ENCODE assay signal across 1 cellular context in the genomic region with DNA sequence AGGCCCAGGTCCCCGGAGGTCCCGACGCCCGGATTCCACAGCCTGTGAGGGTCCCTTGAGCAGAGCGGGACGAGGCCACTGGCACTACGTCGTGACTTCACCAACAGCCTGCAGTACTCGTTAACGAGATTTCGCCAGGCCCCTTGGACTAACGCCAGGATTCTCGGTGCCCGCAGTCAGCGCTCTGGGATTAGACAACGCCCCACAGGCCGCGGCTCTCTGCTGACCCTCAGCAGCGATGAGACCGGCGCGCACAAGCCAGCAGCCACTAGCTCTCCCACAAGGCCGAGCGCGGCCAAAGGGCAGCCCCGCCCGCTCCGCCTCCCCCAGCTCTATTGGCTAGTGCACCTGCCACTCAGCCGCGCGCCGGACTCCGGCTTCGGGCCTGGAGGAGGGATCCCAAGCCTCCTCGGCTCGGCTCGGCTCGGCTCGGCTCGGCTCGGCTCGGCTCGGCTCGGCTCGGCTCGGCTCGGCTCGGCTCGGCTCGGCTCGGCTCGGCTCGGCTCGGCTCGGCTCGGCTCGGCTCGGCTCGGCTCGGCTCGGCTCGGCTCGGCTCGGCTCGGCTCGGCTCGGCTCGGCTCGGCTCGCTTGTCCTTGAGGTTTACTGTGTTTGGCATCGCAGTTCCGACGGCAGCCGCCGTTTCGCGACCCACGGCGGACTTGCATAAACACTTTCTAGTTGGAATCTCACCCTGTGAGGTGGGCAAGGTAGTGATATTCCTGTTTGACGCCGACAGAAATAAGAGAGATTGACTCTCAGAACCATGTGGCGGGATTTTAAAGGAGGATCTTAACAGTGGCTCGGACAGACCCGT.
TF ChIP-seq lines count a peak whose summit lies in the region.

No MANE protein-coding gene starts in this region.

TF ChIP-seq in HepG2, 621 proteins besides CTCF, POLR2A, EP300 and RAD21 (continued from another document and continues in another):
- TF ChIP-seq, protein P1, sequence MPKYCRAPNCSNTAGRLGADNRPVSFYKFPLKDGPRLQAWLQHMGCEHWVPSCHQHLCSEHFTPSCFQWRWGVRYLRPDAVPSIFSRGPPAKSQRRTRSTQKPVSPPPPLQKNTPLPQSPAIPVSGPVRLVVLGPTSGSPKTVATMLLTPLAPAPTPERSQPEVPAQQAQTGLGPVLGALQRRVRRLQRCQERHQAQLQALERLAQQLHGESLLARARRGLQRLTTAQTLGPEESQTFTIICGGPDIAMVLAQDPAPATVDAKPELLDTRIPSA (CRISPR knock-in tag; IDR thresholded peaks at IDR 0.05; ENCODE audit: borderline replicate concordance), result no peak
- TF ChIP-seq, protein P2, sequence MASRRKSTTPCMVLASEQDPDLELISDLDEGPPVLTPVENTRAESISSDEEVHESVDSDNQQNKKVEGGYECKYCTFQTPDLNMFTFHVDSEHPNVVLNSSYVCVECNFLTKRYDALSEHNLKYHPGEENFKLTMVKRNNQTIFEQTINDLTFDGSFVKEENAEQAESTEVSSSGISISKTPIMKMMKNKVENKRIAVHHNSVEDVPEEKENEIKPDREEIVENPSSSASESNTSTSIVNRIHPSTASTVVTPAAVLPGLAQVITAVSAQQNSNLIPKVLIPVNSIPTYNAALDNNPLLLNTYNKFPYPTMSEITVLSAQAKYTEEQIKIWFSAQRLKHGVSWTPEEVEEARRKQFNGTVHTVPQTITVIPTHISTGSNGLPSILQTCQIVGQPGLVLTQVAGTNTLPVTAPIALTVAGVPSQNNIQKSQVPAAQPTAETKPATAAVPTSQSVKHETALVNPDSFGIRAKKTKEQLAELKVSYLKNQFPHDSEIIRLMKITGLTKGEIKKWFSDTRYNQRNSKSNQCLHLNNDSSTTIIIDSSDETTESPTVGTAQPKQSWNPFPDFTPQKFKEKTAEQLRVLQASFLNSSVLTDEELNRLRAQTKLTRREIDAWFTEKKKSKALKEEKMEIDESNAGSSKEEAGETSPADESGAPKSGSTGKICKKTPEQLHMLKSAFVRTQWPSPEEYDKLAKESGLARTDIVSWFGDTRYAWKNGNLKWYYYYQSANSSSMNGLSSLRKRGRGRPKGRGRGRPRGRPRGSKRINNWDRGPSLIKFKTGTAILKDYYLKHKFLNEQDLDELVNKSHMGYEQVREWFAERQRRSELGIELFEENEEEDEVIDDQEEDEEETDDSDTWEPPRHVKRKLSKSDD (CRISPR knock-in tag; IDR thresholded peaks at IDR 0.05; ENCODE audit: low read depth), result no peak; the same call in none of the 2 replicates
- peak; percentile 65; the same call in 1 of the 2 replicates for TF ChIP-seq SAFB2 (CRISPR knock-in tag; IDR thresholded peaks at IDR 0.05; ENCODE audit: borderline replicate concordance, low read depth)
- peak; percentile 74 for TF ChIP-seq U2AF1 (optimal IDR thresholded peaks at IDR 0.05; ENCODE audit: low read depth, low read length)
- no peak for TF ChIP-seq ZFP82 (CRISPR knock-in tag; IDR thresholded peaks at IDR 0.05; ENCODE audit: borderline replicate concordance)
- no peak for TF ChIP-seq ATF1 (CRISPR knock-in tag; IDR thresholded peaks at IDR 0.05)
- TF ChIP-seq, protein P3, sequence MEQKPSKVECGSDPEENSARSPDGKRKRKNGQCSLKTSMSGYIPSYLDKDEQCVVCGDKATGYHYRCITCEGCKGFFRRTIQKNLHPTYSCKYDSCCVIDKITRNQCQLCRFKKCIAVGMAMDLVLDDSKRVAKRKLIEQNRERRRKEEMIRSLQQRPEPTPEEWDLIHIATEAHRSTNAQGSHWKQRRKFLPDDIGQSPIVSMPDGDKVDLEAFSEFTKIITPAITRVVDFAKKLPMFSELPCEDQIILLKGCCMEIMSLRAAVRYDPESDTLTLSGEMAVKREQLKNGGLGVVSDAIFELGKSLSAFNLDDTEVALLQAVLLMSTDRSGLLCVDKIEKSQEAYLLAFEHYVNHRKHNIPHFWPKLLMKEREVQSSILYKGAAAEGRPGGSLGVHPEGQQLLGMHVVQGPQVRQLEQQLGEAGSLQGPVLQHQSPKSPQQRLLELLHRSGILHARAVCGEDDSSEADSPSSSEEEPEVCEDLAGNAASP (CRISPR knock-in tag; IDR thresholded peaks at IDR 0.05; ENCODE audit: borderline replicate concordance), result peak; percentile 42; the same call in 1 of the 2 replicates
- TF ChIP-seq, protein P4, sequence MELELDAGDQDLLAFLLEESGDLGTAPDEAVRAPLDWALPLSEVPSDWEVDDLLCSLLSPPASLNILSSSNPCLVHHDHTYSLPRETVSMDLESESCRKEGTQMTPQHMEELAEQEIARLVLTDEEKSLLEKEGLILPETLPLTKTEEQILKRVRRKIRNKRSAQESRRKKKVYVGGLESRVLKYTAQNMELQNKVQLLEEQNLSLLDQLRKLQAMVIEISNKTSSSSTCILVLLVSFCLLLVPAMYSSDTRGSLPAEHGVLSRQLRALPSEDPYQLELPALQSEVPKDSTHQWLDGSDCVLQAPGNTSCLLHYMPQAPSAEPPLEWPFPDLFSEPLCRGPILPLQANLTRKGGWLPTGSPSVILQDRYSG (CRISPR knock-in tag; IDR thresholded peaks at IDR 0.05), result peak; percentile 37; the same call in 1 of the 2 replicates
- TF ChIP-seq ZNF816 (CRISPR knock-in tag; IDR thresholded peaks at IDR 0.05; ENCODE audit: borderline replicate concordance), result no peak
- TF ChIP-seq, protein P5, sequence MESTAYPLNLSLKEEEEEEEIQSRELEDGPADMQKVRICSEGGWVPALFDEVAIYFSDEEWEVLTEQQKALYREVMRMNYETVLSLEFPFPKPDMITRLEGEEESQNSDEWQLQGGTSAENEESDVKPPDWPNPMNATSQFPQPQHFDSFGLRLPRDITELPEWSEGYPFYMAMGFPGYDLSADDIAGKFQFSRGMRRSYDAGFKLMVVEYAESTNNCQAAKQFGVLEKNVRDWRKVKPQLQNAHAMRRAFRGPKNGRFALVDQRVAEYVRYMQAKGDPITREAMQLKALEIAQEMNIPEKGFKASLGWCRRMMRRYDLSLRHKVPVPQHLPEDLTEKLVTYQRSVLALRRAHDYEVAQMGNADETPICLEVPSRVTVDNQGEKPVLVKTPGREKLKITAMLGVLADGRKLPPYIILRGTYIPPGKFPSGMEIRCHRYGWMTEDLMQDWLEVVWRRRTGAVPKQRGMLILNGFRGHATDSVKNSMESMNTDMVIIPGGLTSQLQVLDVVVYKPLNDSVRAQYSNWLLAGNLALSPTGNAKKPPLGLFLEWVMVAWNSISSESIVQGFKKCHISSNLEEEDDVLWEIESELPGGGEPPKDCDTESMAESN (CRISPR knock-in tag; conservative IDR thresholded peaks at IDR 0.05), result peak; percentile 80; the same call in 1 of the 2 replicates
- TF ChIP-seq SNRNP70 (IDR thresholded peaks at IDR 0.05; ENCODE audit: low read depth, low read length), result no peak
- 0 out of 2 replicates have a peak, but pooled peaks have one; percentile 13 for TF ChIP-seq SIX1 (CRISPR knock-in tag; IDR thresholded peaks at IDR 0.05; ENCODE audit: borderline replicate concordance)
- 0 out of 2 replicates have a peak, but pooled peaks have one; percentile 43 for TF ChIP-seq ARNTL (CRISPR knock-in tag; IDR thresholded peaks at IDR 0.05)
- TF ChIP-seq, protein P6, sequence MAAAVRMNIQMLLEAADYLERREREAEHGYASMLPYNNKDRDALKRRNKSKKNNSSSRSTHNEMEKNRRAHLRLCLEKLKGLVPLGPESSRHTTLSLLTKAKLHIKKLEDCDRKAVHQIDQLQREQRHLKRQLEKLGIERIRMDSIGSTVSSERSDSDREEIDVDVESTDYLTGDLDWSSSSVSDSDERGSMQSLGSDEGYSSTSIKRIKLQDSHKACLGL (CRISPR knock-in tag; IDR thresholded peaks at IDR 0.05), result peak; percentile 79
- TF ChIP-seq RFX5 (IDR thresholded peaks at IDR 0.05; ENCODE audit: low read depth, low read length), result no peak
- TF ChIP-seq, protein P7, sequence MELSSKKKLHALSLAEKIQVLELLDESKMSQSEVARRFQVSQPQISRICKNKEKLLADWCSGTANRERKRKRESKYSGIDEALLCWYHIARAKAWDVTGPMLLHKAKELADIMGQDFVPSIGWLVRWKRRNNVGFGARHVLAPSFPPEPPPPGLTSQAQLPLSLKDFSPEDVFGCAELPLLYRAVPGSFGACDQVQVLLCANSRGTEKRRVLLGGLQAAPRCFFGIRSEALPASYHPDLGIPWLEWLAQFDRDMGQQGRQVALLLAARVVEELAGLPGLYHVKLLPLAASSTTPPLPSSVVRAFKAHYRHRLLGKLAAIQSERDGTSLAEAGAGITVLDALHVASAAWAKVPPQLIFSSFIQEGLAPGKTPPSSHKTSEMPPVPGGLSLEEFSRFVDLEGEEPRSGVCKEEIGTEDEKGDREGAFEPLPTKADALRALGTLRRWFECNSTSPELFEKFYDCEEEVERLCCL (CRISPR knock-in tag; IDR thresholded peaks at IDR 0.05; ENCODE audit: borderline replicate concordance), result peak; percentile 65; the same call in 1 of the 2 replicates
- TF ChIP-seq ZNF883 (CRISPR knock-in tag; IDR thresholded peaks at IDR 0.05; ENCODE audit: not compliant biosample characterization), result peak; percentile 75
- no peak; the same call in 1 of the 2 replicates for TF ChIP-seq NCOR1 (IDR thresholded peaks at IDR 0.05; ENCODE audit: borderline replicate concordance, low read length)
- TF ChIP-seq, protein P8, sequence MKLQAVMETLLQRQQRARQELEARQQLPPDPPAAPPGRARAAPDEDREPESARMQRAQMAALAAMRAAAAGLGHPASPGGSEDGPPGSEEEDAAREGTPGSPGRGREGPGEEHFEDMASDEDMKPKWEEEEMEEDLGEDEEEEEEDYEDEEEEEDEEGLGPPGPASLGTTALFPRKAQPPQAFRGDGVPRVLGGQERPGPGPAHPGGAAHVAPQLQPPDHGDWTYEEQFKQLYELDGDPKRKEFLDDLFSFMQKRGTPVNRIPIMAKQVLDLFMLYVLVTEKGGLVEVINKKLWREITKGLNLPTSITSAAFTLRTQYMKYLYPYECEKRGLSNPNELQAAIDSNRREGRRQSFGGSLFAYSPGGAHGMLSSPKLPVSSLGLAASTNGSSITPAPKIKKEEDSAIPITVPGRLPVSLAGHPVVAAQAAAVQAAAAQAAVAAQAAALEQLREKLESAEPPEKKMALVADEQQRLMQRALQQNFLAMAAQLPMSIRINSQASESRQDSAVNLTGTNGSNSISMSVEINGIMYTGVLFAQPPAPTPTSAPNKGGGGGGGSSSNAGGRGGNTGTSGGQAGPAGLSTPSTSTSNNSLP (IDR thresholded peaks at IDR 0.05; ENCODE audit: low read depth, low read length), result no peak
- peak; percentile 95 for TF ChIP-seq PHF8 (CRISPR knock-in tag; IDR thresholded peaks at IDR 0.05)
- no peak for TF ChIP-seq ZNF572 (CRISPR knock-in tag; IDR thresholded peaks at IDR 0.05)
- TF ChIP-seq ISX (CRISPR knock-in tag; conservative IDR thresholded peaks at IDR 0.05), result 0 out of 2 replicates have a peak, but pooled peaks have one; percentile 59
- peak; percentile 64; the same call in 1 of the 2 replicates for TF ChIP-seq ZNF768 (CRISPR knock-in tag; IDR thresholded peaks at IDR 0.05)
- TF ChIP-seq RBFOX2 (IDR thresholded peaks at IDR 0.05; ENCODE audit: low read depth, low read length), result peak; percentile 90
- TF ChIP-seq, protein P9, sequence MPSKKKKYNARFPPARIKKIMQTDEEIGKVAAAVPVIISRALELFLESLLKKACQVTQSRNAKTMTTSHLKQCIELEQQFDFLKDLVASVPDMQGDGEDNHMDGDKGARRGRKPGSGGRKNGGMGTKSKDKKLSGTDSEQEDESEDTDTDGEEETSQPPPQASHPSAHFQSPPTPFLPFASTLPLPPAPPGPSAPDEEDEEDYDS (CRISPR knock-in tag; IDR thresholded peaks at IDR 0.05), result 0 out of 2 replicates have a peak, but pooled peaks have one; percentile 26
- no peak for TF ChIP-seq SMARCC2 (IDR thresholded peaks at IDR 0.05)
- peak; percentile 94; the same call in 1 of the 2 replicates for TF ChIP-seq ZNF782 (CRISPR knock-in tag; IDR thresholded peaks at IDR 0.05; ENCODE audit: borderline replicate concordance)
- TF ChIP-seq RXRB (CRISPR knock-in tag; IDR thresholded peaks at IDR 0.05; ENCODE audit: borderline replicate concordance), result peak; percentile 55
- no peak for TF ChIP-seq SKI (IDR thresholded peaks at IDR 0.05; ENCODE audit: partially characterized antibody)
- TF ChIP-seq ZNF569 (CRISPR knock-in tag; IDR thresholded peaks at IDR 0.05; ENCODE audit: borderline replicate concordance), result no peak
- TF ChIP-seq KLF16 (CRISPR knock-in tag; IDR thresholded peaks at IDR 0.05), result peak in 1 of 2 experiments; percentile 94; a peak in 2 of 4 replicates
- TF ChIP-seq POLR2AphosphoS2 (IDR thresholded peaks at IDR 0.05; ENCODE audit: low read depth, low read length), result no peak
- peak; percentile 65; the same call in 1 of the 2 replicates for TF ChIP-seq HOXA5 (CRISPR knock-in tag; IDR thresholded peaks at IDR 0.05)
- TF ChIP-seq ZNF234 (CRISPR knock-in tag; conservative IDR thresholded peaks at IDR 0.05), result no peak
- TF ChIP-seq TBL1XR1 (IDR thresholded peaks at IDR 0.05; ENCODE audit: borderline replicate concordance, low read length, partially characterized antibody), result no peak
- TF ChIP-seq, protein P10, sequence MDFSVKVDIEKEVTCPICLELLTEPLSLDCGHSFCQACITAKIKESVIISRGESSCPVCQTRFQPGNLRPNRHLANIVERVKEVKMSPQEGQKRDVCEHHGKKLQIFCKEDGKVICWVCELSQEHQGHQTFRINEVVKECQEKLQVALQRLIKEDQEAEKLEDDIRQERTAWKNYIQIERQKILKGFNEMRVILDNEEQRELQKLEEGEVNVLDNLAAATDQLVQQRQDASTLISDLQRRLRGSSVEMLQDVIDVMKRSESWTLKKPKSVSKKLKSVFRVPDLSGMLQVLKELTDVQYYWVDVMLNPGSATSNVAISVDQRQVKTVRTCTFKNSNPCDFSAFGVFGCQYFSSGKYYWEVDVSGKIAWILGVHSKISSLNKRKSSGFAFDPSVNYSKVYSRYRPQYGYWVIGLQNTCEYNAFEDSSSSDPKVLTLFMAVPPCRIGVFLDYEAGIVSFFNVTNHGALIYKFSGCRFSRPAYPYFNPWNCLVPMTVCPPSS (IDR thresholded peaks at IDR 0.05), result no peak
- peak; percentile 98 for TF ChIP-seq ZNF777 (CRISPR knock-in tag; IDR thresholded peaks at IDR 0.05)
- TF ChIP-seq, protein P11, sequence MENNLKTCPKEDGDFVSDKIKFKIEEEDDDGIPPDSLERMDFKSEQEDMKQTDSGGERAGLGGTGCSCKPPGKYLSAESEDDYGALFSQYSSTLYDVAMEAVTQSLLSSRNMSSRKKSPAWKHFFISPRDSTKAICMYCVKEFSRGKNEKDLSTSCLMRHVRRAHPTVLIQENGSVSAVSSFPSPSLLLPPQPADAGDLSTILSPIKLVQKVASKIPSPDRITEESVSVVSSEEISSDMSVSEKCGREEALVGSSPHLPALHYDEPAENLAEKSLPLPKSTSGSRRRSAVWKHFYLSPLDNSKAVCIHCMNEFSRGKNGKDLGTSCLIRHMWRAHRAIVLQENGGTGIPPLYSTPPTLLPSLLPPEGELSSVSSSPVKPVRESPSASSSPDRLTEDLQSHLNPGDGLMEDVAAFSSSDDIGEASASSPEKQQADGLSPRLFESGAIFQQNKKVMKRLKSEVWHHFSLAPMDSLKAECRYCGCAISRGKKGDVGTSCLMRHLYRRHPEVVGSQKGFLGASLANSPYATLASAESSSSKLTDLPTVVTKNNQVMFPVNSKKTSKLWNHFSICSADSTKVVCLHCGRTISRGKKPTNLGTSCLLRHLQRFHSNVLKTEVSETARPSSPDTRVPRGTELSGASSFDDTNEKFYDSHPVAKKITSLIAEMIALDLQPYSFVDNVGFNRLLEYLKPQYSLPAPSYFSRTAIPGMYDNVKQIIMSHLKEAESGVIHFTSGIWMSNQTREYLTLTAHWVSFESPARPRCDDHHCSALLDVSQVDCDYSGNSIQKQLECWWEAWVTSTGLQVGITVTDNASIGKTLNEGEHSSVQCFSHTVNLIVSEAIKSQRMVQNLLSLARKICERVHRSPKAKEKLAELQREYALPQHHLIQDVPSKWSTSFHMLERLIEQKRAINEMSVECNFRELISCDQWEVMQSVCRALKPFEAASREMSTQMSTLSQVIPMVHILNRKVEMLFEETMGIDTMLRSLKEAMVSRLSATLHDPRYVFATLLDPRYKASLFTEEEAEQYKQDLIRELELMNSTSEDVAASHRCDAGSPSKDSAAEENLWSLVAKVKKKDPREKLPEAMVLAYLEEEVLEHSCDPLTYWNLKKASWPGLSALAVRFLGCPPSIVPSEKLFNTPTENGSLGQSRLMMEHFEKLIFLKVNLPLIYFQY (CRISPR knock-in tag; IDR thresholded peaks at IDR 0.05; ENCODE audit: borderline replicate concordance), result peak; percentile 66; the same call in 1 of the 2 replicates
- TF ChIP-seq ZNF354B (CRISPR knock-in tag; IDR thresholded peaks at IDR 0.05), result no peak
